Comparison of ENCODE assay signal across 8 cellular contexts in the genomic region with DNA sequence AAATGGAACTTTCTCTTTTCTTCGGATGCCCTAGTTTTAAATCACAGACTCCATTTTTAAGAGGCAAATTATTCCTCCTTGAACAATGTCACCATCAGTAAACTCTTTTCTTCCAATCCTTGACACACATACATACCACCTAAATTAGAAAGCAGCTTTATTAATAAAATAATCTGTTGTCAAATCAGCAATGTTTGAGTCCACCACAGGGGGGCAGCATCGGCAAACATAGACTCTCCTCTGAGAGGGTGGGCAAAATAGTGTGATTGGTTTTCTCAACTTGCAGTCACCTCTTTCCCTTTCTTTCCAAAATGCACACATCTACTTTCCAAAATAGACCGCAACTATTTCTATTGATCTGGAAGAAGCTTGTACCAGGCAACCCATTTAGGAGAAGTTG.
DNase-seq lines count a peak whose midpoint lies in the region; ATAC-seq and TF ChIP-seq lines count a peak whose summit lies in the region.

No MANE protein-coding gene starts in this region.

- no peaks in the 10 kb centered on the region for H3K27me3 Mint-ChIP-seq in activated CD4-positive, alpha-beta T cell treated with anti-CD3 and anti-CD28 coated beads, Interleukin-2, amount 10 ng/mL, durations not matched to agents 24 days and 14 days

- H3K9me3 Mint-ChIP-seq in activated CD4-positive, alpha-beta T cell treated with anti-CD3 and anti-CD28 coated beads, Interleukin-2, amount 10 ng/mL, durations not matched to agents 24 days and 14 days: no peaks in the 10 kb centered on the region

- no peak for ATAC-seq in stimulated activated naive CD8-positive, alpha-beta T cell treated with anti-CD3 and anti-CD28 coated beads, Interleukin-15, Interleukin-2, amounts not matched to agents 100 U/mL and 50 U/mL, for 24 hours
- no peak for ATAC-seq in HG03439 (IDR thresholded peaks at IDR 0.05; ENCODE audit: unreplicated experiment)

- peaks cover 11% of the 10 kb centered on the region for H3K4me1 Mint-ChIP-seq in activated CD4-positive, alpha-beta T cell treated with anti-CD3 and anti-CD28 coated beads, Interleukin-2, amount 10 ng/mL, durations not matched to agents 24 days and 14 days

- peak; percentile 47 for TF ChIP-seq CTCF in left ventricle myocardium inferior (IDR thresholded peaks at IDR 0.05; ENCODE audit: borderline replicate concordance)
- peak in 1 of 2 donors; percentile 48 for TF ChIP-seq CTCF in right atrium auricular region (IDR thresholded peaks at IDR 0.05)
- TF ChIP-seq CTCF in fibroblast of pulmonary artery (IDR thresholded peaks at IDR 0.05; ENCODE audit: low read length, missing control alignments): peak; percentile 38

- H3K27ac Mint-ChIP-seq in activated CD4-positive, alpha-beta T cell treated with anti-CD3 and anti-CD28 coated beads, Interleukin-2, amount 10 ng/mL, durations not matched to agents 24 days and 14 days: peak overlapping the region; percentile 75

- DNase-seq in left ventricle myocardium inferior: no peak
- DNase-seq in right atrium auricular region (ENCODE audit: low spot score): no peak
- DNase-seq in activated CD4-positive, alpha-beta T cell treated with anti-CD3 and anti-CD28 coated beads, Interleukin-2, amount 10 ng/mL, durations not matched to agents 24 days and 14 days: peak; percentile 82
- no peak for DNase-seq in fibroblast of pulmonary artery (ENCODE audit: low read depth)
- DNase-seq in stimulated activated naive CD8-positive, alpha-beta T cell treated with anti-CD3 and anti-CD28 coated beads, Interleukin-15, Interleukin-2, amounts not matched to agents 100 U/mL and 50 U/mL, for 24 hours: peak; percentile 56
- DNase-seq in kidney glomerular epithelial cell (lab: John Stamatoyannopoulos, UW): no peak
- DNase-seq in NCI-H2029 (lab: John Stamatoyannopoulos, UW): no peak

- no peak overlapping the region for H3K4me3 ChIP-seq in left ventricle myocardium inferior
- H3K4me3 ChIP-seq in right atrium auricular region: no peak overlapping the region
- no peak overlapping the region for H3K4me3 ChIP-seq in fibroblast of pulmonary artery (replicated peaks; ENCODE audit: low read depth, low read length)

- H3K4me3 Mint-ChIP-seq in activated CD4-positive, alpha-beta T cell treated with anti-CD3 and anti-CD28 coated beads, Interleukin-2, amount 10 ng/mL, durations not matched to agents 24 days and 14 days: peak overlapping the region; percentile 84

- H3K36me3 ChIP-seq in left ventricle myocardium inferior (no peaks in the 10 kb centered on the region), right atrium auricular region (no peaks in the 10 kb centered on the region)

- intact Hi-C loops in left ventricle myocardium inferior (cut with micrococcal nuclease): no loop called here
- intact Hi-C loops in activated CD4-positive, alpha-beta T cell treated with anti-CD3 and anti-CD28 coated beads, Interleukin-2, amount 10 ng/mL, durations not matched to agents 24 days and 14 days (cut with micrococcal nuclease): no loop called here

- H3K36me3 Mint-ChIP-seq in activated CD4-positive, alpha-beta T cell treated with anti-CD3 and anti-CD28 coated beads, Interleukin-2, amount 10 ng/mL, durations not matched to agents 24 days and 14 days (ENCODE audit: low read depth): no peaks in the 10 kb centered on the region

- H3K4me1 ChIP-seq in left ventricle myocardium inferior (no peaks in the 10 kb centered on the region), right atrium auricular region (no peaks in the 10 kb centered on the region)

- H3K9me3 ChIP-seq in left ventricle myocardium inferior (replicated peaks): no peaks in the 10 kb centered on the region
- no peaks in the 10 kb centered on the region for H3K9me3 ChIP-seq in right atrium auricular region

- peaks cover 21% of the 10 kb centered on the region for H3K27me3 ChIP-seq in left ventricle myocardium inferior (ENCODE audit: low read depth)
- no peaks in the 10 kb centered on the region for H3K27me3 ChIP-seq in right atrium auricular region

- H3K27ac ChIP-seq in left ventricle myocardium inferior (replicated peaks): no peak overlapping the region
- H3K27ac ChIP-seq in right atrium auricular region: no peak overlapping the region

Comparison
In these comparisons a context has a peak if more than half of its experiments do, and no peak if none do; other contexts are left out.
1. DNase-seq: peak in activated CD4-positive, alpha-beta T cell treated with anti-CD3 and anti-CD28 coated beads, Interleukin-2, amount 10 ng/mL, durations not matched to agents 24 days and 14 days (single experiment) and stimulated activated naive CD8-positive, alpha-beta T cell treated with anti-CD3 and anti-CD28 coated beads, Interleukin-15, Interleukin-2, amounts not matched to agents 100 U/mL and 50 U/mL, for 24 hours (single experiment); none in left ventricle myocardium inferior (single experiment), right atrium auricular region (single experiment), fibroblast of pulmonary artery (single experiment), kidney glomerular epithelial cell (single experiment) and NCI-H2029 (single experiment).